8 cellular contexts compared by ENCODE assay signal in the genomic region with DNA sequence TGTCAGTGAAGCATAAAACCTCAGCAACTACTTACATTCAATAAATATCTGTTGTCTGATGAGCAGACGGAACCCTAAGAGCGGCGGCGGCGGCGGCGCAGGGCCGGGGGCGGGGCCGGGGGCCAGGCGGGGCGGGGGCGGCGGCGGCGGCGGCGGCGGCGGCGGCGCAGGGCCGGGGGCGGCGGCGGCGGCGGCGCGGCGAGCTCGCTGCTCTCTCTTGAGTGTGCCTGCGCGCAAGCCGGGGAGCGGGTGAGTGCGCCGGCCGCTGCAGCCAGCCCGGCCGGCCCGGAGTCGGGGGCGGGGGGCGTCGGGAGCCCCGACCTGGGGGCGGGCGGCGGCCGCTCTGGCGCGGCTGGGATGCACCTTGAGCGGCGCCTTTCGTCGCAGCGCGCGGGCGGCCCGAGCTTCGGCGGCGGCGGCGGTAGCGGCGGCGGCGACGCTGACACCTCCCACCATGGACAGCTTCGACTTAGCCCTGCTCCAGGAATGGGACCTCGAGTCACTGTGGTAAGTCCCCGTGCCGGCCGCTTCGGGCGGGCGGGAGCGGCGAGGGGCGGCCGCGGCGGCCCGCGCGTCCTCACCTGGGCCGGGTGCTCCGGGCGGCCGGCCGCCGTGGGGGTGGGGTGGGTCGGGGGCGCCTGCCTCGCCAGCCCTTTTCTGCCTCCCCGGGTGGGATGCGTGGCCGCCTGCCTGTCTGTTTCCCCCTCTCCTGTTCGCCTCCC. TPM values are rescaled to one million over a fixed set of nuclear protein-coding genes. Genes with fewer than 3 reads are reported as not detected.
DNase-seq lines count a peak whose midpoint lies in the region; ATAC-seq and TF ChIP-seq lines count a peak whose summit lies in the region.
"Not testable (repeated sequence)": the region's sequence is repeated elsewhere in the genome, so short reads cannot be mapped to it uniquely, and the experiment has no call there.

No MANE protein-coding gene starts in this region.

- not testable (repeated sequence) for H3K9me3 ChIP-seq in CD4-positive, CD25-positive, alpha-beta regulatory T cell (ENCODE audit: control insufficient read depth in 2 of 2, low read length in 2 of 2); HUES6 (ENCODE audit: control insufficient read depth, insufficient read depth, low read depth, low read length); breast epithelium; prostate gland; thyroid gland

- ATAC-seq in CD4-positive, CD25-positive, alpha-beta regulatory T cell (ENCODE audit: low read depth in 2 of 2) = peak; percentile 23 to 44
- peak; percentile 70 for ATAC-seq in activated CD8-positive, alpha-beta T cell treated with anti-CD3 and anti-CD28 coated beads, Interleukin-2, amount 10 ng/mL, durations not matched to agents 7 days and 5 days
- peak; percentile 56 to 84 for ATAC-seq in left cardiac atrium
- ATAC-seq in naive B cell (ENCODE audit: low read depth in 2 of 2) = peak; percentile 43 to 59

- not testable (repeated sequence) for H3K27ac ChIP-seq in CD4-positive, CD25-positive, alpha-beta regulatory T cell (ENCODE audit: insufficient read depth, low read length, poor library complexity, severe bottlenecking); HUES6 (ENCODE audit: low read depth, low read length); breast epithelium; prostate gland; thyroid gland

- intact Hi-C loops in breast epithelium (cut with DNase I; ENCODE audit: low total_unique reads); left cardiac atrium (cut with DNase I); prostate gland (cut with DNase I); thyroid gland (cut with DNase I): not testable (repeated sequence)

- H3K9ac ChIP-seq in HUES6 (ENCODE audit: low read length) = not testable (repeated sequence)

- H3K4me1 Mint-ChIP-seq in CD4-positive, CD25-positive, alpha-beta regulatory T cell; activated CD8-positive, alpha-beta T cell treated with anti-CD3 and anti-CD28 coated beads, Interleukin-2, amount 10 ng/mL, durations not matched to agents 7 days and 5 days (ENCODE audit: low read depth); naive B cell: not testable (repeated sequence)

- POLR2A ChIA-PET in activated CD8-positive, alpha-beta T cell treated with anti-CD3 and anti-CD28 coated beads, Interleukin-2, amount 10 ng/mL, durations not matched to agents 7 days and 5 days (lab: Charles Lee) = not testable (repeated sequence)

- TF ChIP-seq CTCF in breast epithelium (IDR thresholded peaks at IDR 0.05); prostate gland (IDR thresholded peaks at IDR 0.05); thyroid gland (IDR thresholded peaks at IDR 0.05): not testable (repeated sequence)

- not testable (repeated sequence) for H3K36me3 ChIP-seq in CD4-positive, CD25-positive, alpha-beta regulatory T cell (ENCODE audit: control insufficient read depth, insufficient read depth, low read length); HUES6 (ENCODE audit: control insufficient read depth, insufficient read depth, low read length); breast epithelium; prostate gland; thyroid gland

- not testable (repeated sequence) for H3K27me3 Mint-ChIP-seq in CD4-positive, CD25-positive, alpha-beta regulatory T cell; activated CD8-positive, alpha-beta T cell treated with anti-CD3 and anti-CD28 coated beads, Interleukin-2, amount 10 ng/mL, durations not matched to agents 7 days and 5 days (ENCODE audit: low read depth); naive B cell

- H3K9me3 Mint-ChIP-seq in CD4-positive, CD25-positive, alpha-beta regulatory T cell; activated CD8-positive, alpha-beta T cell treated with anti-CD3 and anti-CD28 coated beads, Interleukin-2, amount 10 ng/mL, durations not matched to agents 7 days and 5 days (ENCODE audit: insufficient read depth); naive B cell: not testable (repeated sequence)

- not testable (repeated sequence) for H3K36me3 Mint-ChIP-seq in CD4-positive, CD25-positive, alpha-beta regulatory T cell; activated CD8-positive, alpha-beta T cell treated with anti-CD3 and anti-CD28 coated beads, Interleukin-2, amount 10 ng/mL, durations not matched to agents 7 days and 5 days (ENCODE audit: low read depth); naive B cell

- CTCF ChIA-PET in activated CD8-positive, alpha-beta T cell treated with anti-CD3 and anti-CD28 coated beads, Interleukin-2, amount 10 ng/mL, durations not matched to agents 7 days and 5 days (lab: Charles Lee) = not testable (repeated sequence)

- not testable (repeated sequence) for H3K4me3 ChIP-seq in CD4-positive, CD25-positive, alpha-beta regulatory T cell (ENCODE audit: low read depth, low read length); thyroid gland (replicated peaks in 1 of 3)
- peak overlapping the region; percentile 43 for H3K4me3 ChIP-seq in HUES6 (ENCODE audit: low read depth, low read length)
- H3K4me3 ChIP-seq in breast epithelium = peak overlapping the region in 2 of 3 donors; percentile 37 to 60
- peak overlapping the region; percentile 8 to 27 for H3K4me3 ChIP-seq in prostate gland

- not testable (repeated sequence) for H3K27ac Mint-ChIP-seq in CD4-positive, CD25-positive, alpha-beta regulatory T cell; activated CD8-positive, alpha-beta T cell treated with anti-CD3 and anti-CD28 coated beads, Interleukin-2, amount 10 ng/mL, durations not matched to agents 7 days and 5 days; naive B cell

- not testable (repeated sequence) for DNase-seq in CD4-positive, CD25-positive, alpha-beta regulatory T cell; activated CD8-positive, alpha-beta T cell treated with anti-CD3 and anti-CD28 coated beads, Interleukin-2, amount 10 ng/mL, durations not matched to agents 7 days and 5 days; breast epithelium (ENCODE audit: low spot score in 2 of 2); naive B cell; prostate gland (ENCODE audit: low spot score)
- peak; percentile 8 for DNase-seq in left cardiac atrium
- peak; percentile 2 to 4 for DNase-seq in thyroid gland

- H3K4me3 Mint-ChIP-seq in CD4-positive, CD25-positive, alpha-beta regulatory T cell = peak overlapping the region in 1 of 4 donors; percentile 43
- not testable (repeated sequence) for H3K4me3 Mint-ChIP-seq in activated CD8-positive, alpha-beta T cell treated with anti-CD3 and anti-CD28 coated beads, Interleukin-2, amount 10 ng/mL, durations not matched to agents 7 days and 5 days
- peak overlapping the region in 2 of 8 donors; percentile 50 to 57 for H3K4me3 Mint-ChIP-seq in naive B cell

- H3K4me1 ChIP-seq in CD4-positive, CD25-positive, alpha-beta regulatory T cell (ENCODE audit: control insufficient read depth, insufficient read depth, low read length, poor library complexity, severe bottlenecking); HUES6 (ENCODE audit: control insufficient read depth, insufficient read depth, low read length); breast epithelium; prostate gland (replicated peaks); thyroid gland: not testable (repeated sequence)

- TF ChIP-seq POLR2A in breast epithelium (IDR thresholded peaks at IDR 0.05); prostate gland (IDR thresholded peaks at IDR 0.05); thyroid gland (IDR thresholded peaks at IDR 0.05): not testable (repeated sequence)

- H3K27me3 ChIP-seq in CD4-positive, CD25-positive, alpha-beta regulatory T cell (ENCODE audit: control insufficient read depth, insufficient read depth, low read length); HUES6 (ENCODE audit: control insufficient read depth, insufficient read depth, low read length); breast epithelium; prostate gland (replicated peaks; ENCODE audit: insufficient read depth); thyroid gland: not testable (repeated sequence)

- WGBS in prostate gland = 0% methylated on average over 23 of the region's 102 CpGs
- WGBS in thyroid gland, 2 donors = 0 to 2% methylated on average over 1 to 13 of the region's 102 CpGs

RNA-seq across cellular contexts. Expression of gene RGPD5, which starts 33.7 kb away (rescaled TPM):
- total RNA-seq in CD4-positive, CD25-positive, alpha-beta regulatory T cell = 133 TPM
- 1 to 10 TPM; 2.5 to 4.4 (median 3.2) TPM for polyA plus RNA-seq in CD4-positive, CD25-positive, alpha-beta regulatory T cell
- total RNA-seq in activated CD8-positive, alpha-beta T cell treated with anti-CD3 and anti-CD28 coated beads, Interleukin-2, amount 10 ng/mL, durations not matched to agents 7 days and 5 days = 10 to 100 TPM; 14.8 to 15.4 TPM
- total RNA-seq in breast epithelium (10 to 100 TPM; 66.6 to 82.3 (median 69.1) TPM), left cardiac atrium (10 to 100 TPM; 21.8 to 36.2 TPM), prostate gland (100 to 1,000 TPM in 1 of 2 donors, 10 to 100 TPM in 1; 13.3 to 236 TPM), thyroid gland (100 to 1,000 TPM in 1 of 4 donors, 10 to 100 TPM in 3; 42.8 to 209 (median 68.8) TPM)
- 10 to 100 TPM in 1 of 6 donors, 1 to 10 TPM in 5; 3.6 to 12.2 (median 4.9) TPM for polyA plus RNA-seq in naive B cell (ENCODE audit: low read depth in 6 of 6)
